Comparison of ENCODE assay signal across 12 cellular contexts in genomic region chr3:134794323-134794722, GRCh38. TPM values are rescaled to one million over a fixed set of nuclear protein-coding genes. Genes with fewer than 3 reads are reported as not detected.
DNase-seq lines count a peak whose midpoint lies in the region; ATAC-seq lines count a peak whose summit lies in the region.
"Had no signal": no experiment of that assay in that cellular context is flagged by ENCODE, and none has a peak within 500 bp of the region (broad histone marks: within the 10 kb centered on the region; RNA-seq: fewer than 3 reads in every experiment).

No MANE protein-coding gene starts in this region.

- no peak for DNase-seq in activated naive CD8-positive, alpha-beta T cell treated with anti-CD3 and anti-CD28 coated beads, Interleukin-2, amount 50 U/mL, for 24 hours
- no peak for DNase-seq in naive thymus-derived CD4-positive, alpha-beta T cell
- DNase-seq in activated CD8-positive, alpha-beta memory T cell treated with anti-CD3 and anti-CD28 coated beads, Interleukin-2, amount 10 ng/mL, durations not matched to agents 7 days and 5 days: no peak
- no peak for DNase-seq in hypothalamus (lab: John Stamatoyannopoulos, UW)

- H3K27me3 ChIP-seq in naive thymus-derived CD4-positive, alpha-beta T cell (ENCODE audit: control insufficient read depth in 2 of 2, insufficient read depth in 2 of 2, low read length in 2 of 2): no peaks in the 10 kb centered on the region

- POLR2A ChIA-PET in naive thymus-derived CD4-positive, alpha-beta T cell (lab: Charles Lee): no interaction called here

- H3K4me3 Mint-ChIP-seq in activated naive CD8-positive, alpha-beta T cell: peak overlapping the region; percentile 83
- no peak overlapping the region for H3K4me3 Mint-ChIP-seq in activated naive CD8-positive, alpha-beta T cell treated with anti-CD3 and anti-CD28 coated beads, Interleukin-2, amount 50 U/mL, for 24 hours
- H3K4me3 Mint-ChIP-seq in activated T-helper 17 cell treated with anti-CD3 and anti-CD28 coated beads, Interleukin-2, amount 50 U/mL, for 72 hours: peak overlapping the region; percentile 81
- H3K4me3 Mint-ChIP-seq in naive thymus-derived CD4-positive, alpha-beta T cell: peak overlapping the region; percentile 18 to 98 (median 82)
- no peak overlapping the region for H3K4me3 Mint-ChIP-seq in activated CD8-positive, alpha-beta memory T cell treated with anti-CD3 and anti-CD28 coated beads, Interleukin-2, amount 10 ng/mL, durations not matched to agents 7 days and 5 days

- H3K27me3 Mint-ChIP-seq in activated naive CD8-positive, alpha-beta T cell: peaks cover 19% of the 10 kb centered on the region
- peaks cover 37% of the 10 kb centered on the region for H3K27me3 Mint-ChIP-seq in activated naive CD8-positive, alpha-beta T cell treated with anti-CD3 and anti-CD28 coated beads, Interleukin-2, amount 50 U/mL, for 24 hours
- peaks cover 48% of the 10 kb centered on the region for H3K27me3 Mint-ChIP-seq in activated T-helper 17 cell treated with anti-CD3 and anti-CD28 coated beads, Interleukin-2, amount 50 U/mL, for 72 hours
- peaks cover 40 to 76% (median 56%) of the 10 kb centered on the region in 5 donors for H3K27me3 Mint-ChIP-seq in naive thymus-derived CD4-positive, alpha-beta T cell
- peaks cover 80% of the 10 kb centered on the region for H3K27me3 Mint-ChIP-seq in activated CD8-positive, alpha-beta memory T cell treated with anti-CD3 and anti-CD28 coated beads, Interleukin-2, amount 10 ng/mL, durations not matched to agents 7 days and 5 days

- no peaks in the 10 kb centered on the region for H3K9me3 ChIP-seq in naive thymus-derived CD4-positive, alpha-beta T cell (ENCODE audit: control insufficient read depth in 2 of 3, low read length in 3 of 3)
- H3K9me3 ChIP-seq: spleen had no signal

- no peak overlapping the region for H3K4me3 ChIP-seq in naive thymus-derived CD4-positive, alpha-beta T cell (ENCODE audit: low read length)

- CTCF ChIA-PET in naive thymus-derived CD4-positive, alpha-beta T cell (lab: Charles Lee): no interaction called here
- CTCF ChIA-PET in activated CD8-positive, alpha-beta memory T cell treated with anti-CD3 and anti-CD28 coated beads, Interleukin-2, amount 10 ng/mL, durations not matched to agents 7 days and 5 days (lab: Charles Lee): interaction anchor here (0.5 to 2.1 kb wide), 23 partner anchors 8 to 710 kb away, joined by 3 to 16 read pairs (median 3); no protein-coding TSS in a partner anchor

- H3K4me1 Mint-ChIP-seq in activated naive CD8-positive, alpha-beta T cell (ENCODE audit: low read depth): peaks cover 11% of the 10 kb centered on the region
- H3K4me1 Mint-ChIP-seq in activated naive CD8-positive, alpha-beta T cell treated with anti-CD3 and anti-CD28 coated beads, Interleukin-2, amount 50 U/mL, for 24 hours: peaks cover 3% of the 10 kb centered on the region
- H3K4me1 Mint-ChIP-seq in activated T-helper 17 cell treated with anti-CD3 and anti-CD28 coated beads, Interleukin-2, amount 50 U/mL, for 72 hours: peaks cover 10% of the 10 kb centered on the region
- H3K4me1 Mint-ChIP-seq in naive thymus-derived CD4-positive, alpha-beta T cell: peaks cover 4 to 18% (median 10%) of the 10 kb centered on the region in 7 donors
- peaks cover 19% of the 10 kb centered on the region for H3K4me1 Mint-ChIP-seq in activated CD8-positive, alpha-beta memory T cell treated with anti-CD3 and anti-CD28 coated beads, Interleukin-2, amount 10 ng/mL, durations not matched to agents 7 days and 5 days

- no peaks in the 10 kb centered on the region for H3K36me3 ChIP-seq in naive thymus-derived CD4-positive, alpha-beta T cell (ENCODE audit: control insufficient read depth in 2 of 3, insufficient read depth in 3 of 3, low read length in 3 of 3)
- H3K36me3 ChIP-seq: spleen had no signal

- H3K4me1 ChIP-seq in naive thymus-derived CD4-positive, alpha-beta T cell (ENCODE audit: control insufficient read depth in 2 of 2, insufficient read depth in 2 of 2, low read length in 2 of 2): no peaks in the 10 kb centered on the region

- intact Hi-C loops in naive thymus-derived CD4-positive, alpha-beta T cell (cut with micrococcal nuclease): loop anchor here (1.0 to 10.0 kb wide), 2 partner anchors 184 to 1100 kb away; no protein-coding TSS in a partner anchor

- H3K27ac ChIP-seq in naive thymus-derived CD4-positive, alpha-beta T cell (ENCODE audit: low read depth, low read length): no peak overlapping the region
- H3K27ac ChIP-seq: hepatocyte had no signal

- no peaks in the 10 kb centered on the region for H3K36me3 Mint-ChIP-seq in activated naive CD8-positive, alpha-beta T cell
- H3K36me3 Mint-ChIP-seq in activated naive CD8-positive, alpha-beta T cell treated with anti-CD3 and anti-CD28 coated beads, Interleukin-2, amount 50 U/mL, for 24 hours (ENCODE audit: low read depth): no peaks in the 10 kb centered on the region
- no peaks in the 10 kb centered on the region for H3K36me3 Mint-ChIP-seq in activated T-helper 17 cell treated with anti-CD3 and anti-CD28 coated beads, Interleukin-2, amount 50 U/mL, for 72 hours (ENCODE audit: low read depth)
- peaks cover 0 to 2% (median 0%) of the 10 kb centered on the region in 5 donors for H3K36me3 Mint-ChIP-seq in naive thymus-derived CD4-positive, alpha-beta T cell
- no peaks in the 10 kb centered on the region for H3K36me3 Mint-ChIP-seq in activated CD8-positive, alpha-beta memory T cell treated with anti-CD3 and anti-CD28 coated beads, Interleukin-2, amount 10 ng/mL, durations not matched to agents 7 days and 5 days
- H3K36me3 Mint-ChIP-seq: activated naive CD4-positive, alpha-beta T cell treated with anti-CD3 and anti-CD28 coated beads, Interleukin-2, amount 50 U/mL, for 72 hours had no signal

- no peak overlapping the region for H3K27ac Mint-ChIP-seq in activated naive CD8-positive, alpha-beta T cell
- no peak overlapping the region for H3K27ac Mint-ChIP-seq in activated naive CD8-positive, alpha-beta T cell treated with anti-CD3 and anti-CD28 coated beads, Interleukin-2, amount 50 U/mL, for 24 hours
- H3K27ac Mint-ChIP-seq in activated T-helper 17 cell treated with anti-CD3 and anti-CD28 coated beads, Interleukin-2, amount 50 U/mL, for 72 hours: no peak overlapping the region
- H3K27ac Mint-ChIP-seq in naive thymus-derived CD4-positive, alpha-beta T cell: peak overlapping the region in 1 of 9 donors; percentile 53
- no peak overlapping the region for H3K27ac Mint-ChIP-seq in activated CD8-positive, alpha-beta memory T cell treated with anti-CD3 and anti-CD28 coated beads, Interleukin-2, amount 10 ng/mL, durations not matched to agents 7 days and 5 days
- H3K27ac Mint-ChIP-seq: CD14-positive monocyte had no signal

- no peak for ATAC-seq in activated naive CD8-positive, alpha-beta T cell treated with anti-CD3 and anti-CD28 coated beads, Interleukin-2, amount 50 U/mL, for 24 hours
- no peak for ATAC-seq in activated T-helper 17 cell treated with anti-CD3 and anti-CD28 coated beads, Interleukin-2, amount 50 U/mL, for 72 hours (replicated peaks)
- ATAC-seq in naive thymus-derived CD4-positive, alpha-beta T cell: no peak
- ATAC-seq in HG03432 (IDR thresholded peaks at IDR 0.05; ENCODE audit: unreplicated experiment) (no peak), GM21717 (IDR thresholded peaks at IDR 0.05; ENCODE audit: unreplicated experiment) (no peak)
- no peak for ATAC-seq in activated CD8-positive, alpha-beta memory T cell treated with anti-CD3 and anti-CD28 coated beads, Interleukin-2, amount 10 ng/mL, durations not matched to agents 7 days and 5 days

- H3K9me3 Mint-ChIP-seq in activated naive CD8-positive, alpha-beta T cell (ENCODE audit: low read depth): no peaks in the 10 kb centered on the region
- no peaks in the 10 kb centered on the region for H3K9me3 Mint-ChIP-seq in activated naive CD8-positive, alpha-beta T cell treated with anti-CD3 and anti-CD28 coated beads, Interleukin-2, amount 50 U/mL, for 24 hours
- H3K9me3 Mint-ChIP-seq in activated T-helper 17 cell treated with anti-CD3 and anti-CD28 coated beads, Interleukin-2, amount 50 U/mL, for 72 hours: no peaks in the 10 kb centered on the region
- peaks cover 0 to 2% (median 0%) of the 10 kb centered on the region in 11 donors for H3K9me3 Mint-ChIP-seq in naive thymus-derived CD4-positive, alpha-beta T cell
- no peaks in the 10 kb centered on the region for H3K9me3 Mint-ChIP-seq in activated CD8-positive, alpha-beta memory T cell treated with anti-CD3 and anti-CD28 coated beads, Interleukin-2, amount 10 ng/mL, durations not matched to agents 7 days and 5 days (ENCODE audit: low read depth)
- H3K9me3 Mint-ChIP-seq: activated naive CD4-positive, alpha-beta T cell treated with anti-CD3 and anti-CD28 coated beads, Interleukin-2, amount 50 U/mL, for 72 hours had no signal

RNA-seq across cellular contexts. Expression of gene EPHB1, which starts 0.7 kb away (rescaled TPM):
- total RNA-seq in activated T-helper 17 cell treated with anti-CD3 and anti-CD28 coated beads, Interleukin-2, amount 50 U/mL, for 72 hours: 1 to 10 TPM; 1.2 to 1.3 TPM
- 1 to 10 TPM in 3 of 5 experiments, not detected in 2; 1.6 to 2.2 (median 1.8) TPM for total RNA-seq in naive thymus-derived CD4-positive, alpha-beta T cell
- polyA plus RNA-seq in naive thymus-derived CD4-positive, alpha-beta T cell: not detected
- total RNA-seq in activated CD8-positive, alpha-beta memory T cell treated with anti-CD3 and anti-CD28 coated beads, Interleukin-2, amount 10 ng/mL, durations not matched to agents 7 days and 5 days: 1 to 10 TPM in 1 of 2 experiments, under 1 TPM in 1; 0.35 to 2.2 TPM

Comparison
In these comparisons a context has a peak if more than half of its experiments do, and no peak if none do; other contexts are left out.
1. H3K4me3 Mint-ChIP-seq: peak in activated naive CD8-positive, alpha-beta T cell (single experiment), activated T-helper 17 cell treated with anti-CD3 and anti-CD28 coated beads, Interleukin-2, amount 50 U/mL, for 72 hours (single experiment) and naive thymus-derived CD4-positive, alpha-beta T cell (10 of 10); none in activated naive CD8-positive, alpha-beta T cell treated with anti-CD3 and anti-CD28 coated beads, Interleukin-2, amount 50 U/mL, for 24 hours (single experiment) and activated CD8-positive, alpha-beta memory T cell treated with anti-CD3 and anti-CD28 coated beads, Interleukin-2, amount 10 ng/mL, durations not matched to agents 7 days and 5 days (single experiment).